Comparison of ENCODE assay signal across 9 cellular contexts in the genomic region with DNA sequence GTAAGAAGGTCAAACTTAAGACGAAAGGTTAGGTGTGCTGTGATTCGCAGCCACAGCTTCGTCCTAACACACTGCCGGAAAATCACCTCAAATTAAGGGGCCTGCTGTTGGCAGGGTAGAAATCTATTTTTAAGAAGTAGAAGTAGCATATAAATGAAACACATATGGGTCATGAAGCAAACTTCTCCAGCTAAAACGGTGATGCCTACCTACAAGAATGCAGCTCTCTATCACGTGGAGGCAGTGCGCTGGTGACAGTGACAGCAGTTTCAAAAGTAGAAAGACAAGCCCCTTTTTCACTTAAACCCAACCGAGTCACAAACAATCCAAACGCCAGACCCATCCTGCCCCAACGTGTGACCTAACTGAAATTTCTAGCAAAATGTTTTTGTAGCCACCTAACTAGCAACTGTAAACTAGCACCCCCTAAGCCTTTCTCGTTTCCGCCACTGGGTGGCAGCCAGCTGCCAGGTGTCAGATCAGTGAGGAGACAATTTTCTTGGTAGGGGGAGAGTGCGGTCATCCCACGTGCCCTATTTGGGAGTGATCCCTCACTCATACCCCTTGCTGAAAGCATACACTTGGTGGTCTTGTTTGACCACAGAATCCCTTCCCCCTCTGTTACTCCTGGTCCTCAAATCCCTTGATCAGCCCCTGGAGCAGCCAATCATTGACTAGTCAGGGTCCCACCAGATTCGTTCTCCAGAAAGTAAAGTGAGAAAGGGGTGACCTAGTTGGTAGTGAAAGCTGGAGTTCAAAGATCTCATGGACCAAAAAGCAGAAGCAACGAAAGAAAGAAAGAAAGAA.
DNase-seq lines count a peak whose midpoint lies in the region; ATAC-seq and TF ChIP-seq lines count a peak whose summit lies in the region.
"Had no signal": no experiment of that assay in that cellular context is flagged by ENCODE, and none has a peak within 500 bp of the region (broad histone marks: within the 10 kb centered on the region; RNA-seq: fewer than 3 reads in every experiment).

No MANE protein-coding gene starts in this region.

- peak overlapping the region in 1 of 5 donors; percentile 26 for H3K27ac ChIP-seq in stomach

- no peak for TF ChIP-seq POLR2A in stomach (IDR thresholded peaks at IDR 0.05)

- no peaks in the 10 kb centered on the region for H3K36me3 ChIP-seq in stomach

- 38 to 46% (median 43%) methylated on average over 16 of the region's 16 CpGs for WGBS in stomach, 5 donors

- no peaks in the 10 kb centered on the region for H3K9me3 ChIP-seq in stomach

- H3K27me3 Mint-ChIP-seq in naive B cell: peaks cover 15 to 24% (median 21%) of the 10 kb centered on the region in 3 donors

- no peaks in the 10 kb centered on the region for H3K4me1 Mint-ChIP-seq in naive B cell

- no peak overlapping the region for H3K4me3 ChIP-seq in GM12864 (ENCODE audit: low read depth, low read length)
- no peak overlapping the region for H3K4me3 ChIP-seq in stomach

- TF ChIP-seq CTCF in GM12864 (IDR thresholded peaks at IDR 0.05; ENCODE audit: low read depth, low read length, missing control alignments) (peak; percentile 90), stomach (IDR thresholded peaks at IDR 0.05) (peak in 5 of 7 experiments; percentile 66 to 78 (median 75))

- H3K4me1 ChIP-seq in stomach: peaks cover 0 to 4% (median 0%) of the 10 kb centered on the region in 4 donors

- no peaks in the 10 kb centered on the region for H3K27me3 ChIP-seq in stomach

- ATAC-seq in HG03039 (IDR thresholded peaks at IDR 0.05; ENCODE audit: unreplicated experiment) (peak; percentile 54), naive B cell (ENCODE audit: low read depth in 2 of 2) (peak in 1 of 2 donors; percentile 30)

- H3K27ac Mint-ChIP-seq in naive B cell: peak overlapping the region in 1 of 6 donors; percentile 33
- H3K27ac Mint-ChIP-seq: dendritic cell treated with granulocyte-macrophage colony-stimulating factor and Interleukin-4, amounts not matched to agents 40 ng/mL and 50 ng/mL, for 4 days had no signal

- no peaks in the 10 kb centered on the region for H3K9me3 Mint-ChIP-seq in naive B cell
- H3K9me3 Mint-ChIP-seq: dendritic cell treated with granulocyte-macrophage colony-stimulating factor and Interleukin-4, amounts not matched to agents 40 ng/mL and 50 ng/mL, for 4 days had no signal

- intact Hi-C loops in stomach (cut with DNase I; ENCODE audit: low total_unique reads): no loop called here

- DNase-seq in GM12864 (ENCODE audit: low read depth) (peak; percentile 12), NCI-H526 (lab: John Stamatoyannopoulos, UW) (peak; percentile 2 to 53), activated T-cell treated with anti-CD3 and anti-CD28 coated beads for 1 hour (ENCODE audit: low read depth) (peak; percentile 16), fibroblast of gingiva (ENCODE audit: low read depth) (peak; percentile 49), naive B cell (peak; percentile 15), stomach (peak; percentile 60), GF-D8 (lab: John Stamatoyannopoulos, UW) (no peak)

- H3K36me3 Mint-ChIP-seq in naive B cell: no peaks in the 10 kb centered on the region

- TF ChIP-seq EP300 in stomach (IDR thresholded peaks at IDR 0.05): no peak

- H3K4me3 Mint-ChIP-seq in naive B cell: no peak overlapping the region
- H3K4me3 Mint-ChIP-seq: dendritic cell treated with granulocyte-macrophage colony-stimulating factor and Interleukin-4, amounts not matched to agents 40 ng/mL and 50 ng/mL, for 4 days had no signal
